In genomic region chr5:113487411-113487778, GRCh38 we compare ENCODE assay signal across 8 cellular contexts. TPM values are rescaled to one million over a fixed set of nuclear protein-coding genes. Genes with fewer than 3 reads are reported as not detected.
DNase-seq lines count a peak whose midpoint lies in the region; ATAC-seq and TF ChIP-seq lines count a peak whose summit lies in the region.

No MANE protein-coding gene starts in this region.

- peak overlapping the region; percentile 69 for H3K4me3 Mint-ChIP-seq in activated CD8-positive, alpha-beta T cell treated with anti-CD3 and anti-CD28 coated beads, Interleukin-2, amount 10 ng/mL, durations not matched to agents 7 days and 5 days

- WGBS in sigmoid colon, 2 donors: 2 to 5% methylated on average over 18 of the region's 18 CpGs

- H3K27me3 ChIP-seq in right atrium auricular region (no peaks in the 10 kb centered on the region), sigmoid colon (no peaks in the 10 kb centered on the region)

- H3K4me3 ChIP-seq in right atrium auricular region: peak overlapping the region; percentile 61 to 74
- H3K4me3 ChIP-seq in sigmoid colon: peak overlapping the region; percentile 48 to 71 (median 66)

- no peak for TF ChIP-seq CTCF in right atrium auricular region (IDR thresholded peaks at IDR 0.05)
- TF ChIP-seq CTCF in sigmoid colon (IDR thresholded peaks at IDR 0.05): no peak

- peaks cover 0 to 19% of the 10 kb centered on the region in 2 donors for H3K4me1 ChIP-seq in right atrium auricular region
- H3K4me1 ChIP-seq in sigmoid colon: peaks cover 0 to 22% (median 10%) of the 10 kb centered on the region in 4 donors

- peaks cover 25% of the 10 kb centered on the region for H3K4me1 Mint-ChIP-seq in activated CD8-positive, alpha-beta T cell treated with anti-CD3 and anti-CD28 coated beads, Interleukin-2, amount 10 ng/mL, durations not matched to agents 7 days and 5 days (ENCODE audit: low read depth)

- peaks cover 0 to 13% of the 10 kb centered on the region in 2 donors for H3K9me3 ChIP-seq in right atrium auricular region
- peaks cover 0 to 11% (median 3%) of the 10 kb centered on the region in 4 donors for H3K9me3 ChIP-seq in sigmoid colon

- intact Hi-C loops in sigmoid colon (cut with DNase I): loop anchor here (10.0 kb wide), 1 partner anchor 193 kb away; no protein-coding TSS in a partner anchor

- TF ChIP-seq POLR2A in sigmoid colon (IDR thresholded peaks at IDR 0.05): no peak

- peak; percentile 20 for ATAC-seq in activated CD8-positive, alpha-beta T cell treated with anti-CD3 and anti-CD28 coated beads, Interleukin-2, amount 10 ng/mL, durations not matched to agents 7 days and 5 days
- ATAC-seq in HG03565 (IDR thresholded peaks at IDR 0.05; ENCODE audit: unreplicated experiment) (no peak), HG03135 (IDR thresholded peaks at IDR 0.05; ENCODE audit: unreplicated experiment) (no peak)

- H3K27me3 Mint-ChIP-seq in activated CD8-positive, alpha-beta T cell treated with anti-CD3 and anti-CD28 coated beads, Interleukin-2, amount 10 ng/mL, durations not matched to agents 7 days and 5 days (ENCODE audit: low read depth): peaks cover 74% of the 10 kb centered on the region

- TF ChIP-seq EP300 in sigmoid colon (IDR thresholded peaks at IDR 0.05): no peak

- H3K9me3 Mint-ChIP-seq in activated CD8-positive, alpha-beta T cell treated with anti-CD3 and anti-CD28 coated beads, Interleukin-2, amount 10 ng/mL, durations not matched to agents 7 days and 5 days (ENCODE audit: insufficient read depth): peaks cover 21% of the 10 kb centered on the region

- no peak overlapping the region for H3K27ac Mint-ChIP-seq in activated CD8-positive, alpha-beta T cell treated with anti-CD3 and anti-CD28 coated beads, Interleukin-2, amount 10 ng/mL, durations not matched to agents 7 days and 5 days

- POLR2A ChIA-PET in activated CD8-positive, alpha-beta T cell treated with anti-CD3 and anti-CD28 coated beads, Interleukin-2, amount 10 ng/mL, durations not matched to agents 7 days and 5 days (lab: Charles Lee): interaction anchor here (0.9 kb wide), 1 partner anchor 109 kb away, joined by 3 read pairs; no protein-coding TSS in a partner anchor

- peak; percentile 4 for DNase-seq in activated CD4-positive, alpha-beta T cell treated with anti-CD3 and anti-CD28 coated beads for 48 hours
- DNase-seq in activated CD4-positive, alpha-beta T cell treated with anti-CD3 and anti-CD28 coated beads for 1 hour: no peak
- no peak for DNase-seq in activated CD8-positive, alpha-beta T cell treated with anti-CD3 and anti-CD28 coated beads, Interleukin-2, amount 10 ng/mL, durations not matched to agents 7 days and 5 days
- DNase-seq in right atrium auricular region (ENCODE audit: low spot score) (no peak), sigmoid colon (no peak), dedifferentiated amniotic fluid mesenchymal stem cell (ENCODE audit: extremely low spot score) (no peak)

- H3K36me3 ChIP-seq in right atrium auricular region (no peaks in the 10 kb centered on the region), sigmoid colon (no peaks in the 10 kb centered on the region)

- H3K36me3 Mint-ChIP-seq in activated CD8-positive, alpha-beta T cell treated with anti-CD3 and anti-CD28 coated beads, Interleukin-2, amount 10 ng/mL, durations not matched to agents 7 days and 5 days (ENCODE audit: low read depth): peaks cover 17% of the 10 kb centered on the region

- H3K27ac ChIP-seq in right atrium auricular region (peak overlapping the region; percentile 61 to 73), sigmoid colon (peak overlapping the region in 2 of 4 donors; percentile 46 to 65)

- CTCF ChIA-PET in activated CD8-positive, alpha-beta T cell treated with anti-CD3 and anti-CD28 coated beads, Interleukin-2, amount 10 ng/mL, durations not matched to agents 7 days and 5 days (lab: Charles Lee): no interaction called here

RNA-seq across cellular contexts. Expression of gene MCC, which starts 0.9 kb away (rescaled TPM):
- total RNA-seq in activated CD8-positive, alpha-beta T cell treated with anti-CD3 and anti-CD28 coated beads, Interleukin-2, amount 10 ng/mL, durations not matched to agents 7 days and 5 days: 1 to 10 TPM; 7.6 to 8.0 TPM
- 10 to 100 TPM; 28.8 to 31.7 TPM for total RNA-seq in right atrium auricular region
- 10 to 100 TPM in 3 of 4 donors, 1 to 10 TPM in 1; 9.1 to 14.0 (median 12.2) TPM for total RNA-seq in sigmoid colon
- 1 to 10 TPM in 2 of 3 donors, under 1 TPM in 1; 0.69 to 2.6 (median 1.2) TPM for polyA plus RNA-seq in sigmoid colon

RNA-seq across cellular contexts. Expression of gene YTHDC2, which starts 26.1 kb away (rescaled TPM):
- 10 to 100 TPM; 30.3 to 34.1 TPM for total RNA-seq in activated CD8-positive, alpha-beta T cell treated with anti-CD3 and anti-CD28 coated beads, Interleukin-2, amount 10 ng/mL, durations not matched to agents 7 days and 5 days
- total RNA-seq in right atrium auricular region (10 to 100 TPM in 1 of 2 donors, 1 to 10 TPM in 1; 7.8 to 12.1 TPM), sigmoid colon (10 to 100 TPM; 15.6 to 21.9 (median 21.7) TPM)
- 1 to 10 TPM; 4.9 to 9.8 (median 5.4) TPM for polyA plus RNA-seq in sigmoid colon

RNA-seq across cellular contexts. Expression of gene TSSK1B, which starts 52.6 kb away (rescaled TPM):
- not detected for total RNA-seq in activated CD8-positive, alpha-beta T cell treated with anti-CD3 and anti-CD28 coated beads, Interleukin-2, amount 10 ng/mL, durations not matched to agents 7 days and 5 days
- total RNA-seq in right atrium auricular region: not detected
- total RNA-seq in sigmoid colon: not detected
- polyA plus RNA-seq in sigmoid colon: not detected
